In genomic region chr13:43307221-43307920, GRCh38 we compare ENCODE assay signal across 19 cellular contexts.
A peak's percentile ranks its signal among the peaks of the same experiment; 100 is the strongest.
DNase-seq lines count a peak whose midpoint lies in the region; ATAC-seq and TF ChIP-seq lines count a peak whose summit lies in the region.
"Had no signal": no experiment of that assay in that cellular context is flagged by ENCODE, and none has a peak within 500 bp of the region (broad histone marks: within the 10 kb centered on the region; RNA-seq: fewer than 3 reads in every experiment).

No MANE protein-coding gene starts in this region.

- H3K4me3 ChIP-seq in uterus (no peak overlapping the region), osteoblast (ENCODE audit: insufficient read depth, low read length) (no peak overlapping the region)
- H3K4me3 ChIP-seq: A549, K562, upper lobe of right lung had no signal

- H3K36me3 ChIP-seq in uterus (no peaks in the 10 kb centered on the region), osteoblast (ENCODE audit: insufficient read depth, low read length) (no peaks in the 10 kb centered on the region)
- H3K36me3 ChIP-seq: upper lobe of right lung had no signal

- H3K27ac ChIP-seq in uterus = peak overlapping the region; percentile 8 to 46
- H3K27ac ChIP-seq in osteoblast (ENCODE audit: low read depth, low read length) = no peak overlapping the region
- H3K27ac ChIP-seq: A549, upper lobe of right lung had no signal

- H3K4me1 ChIP-seq in uterus (peaks cover 0 to 7% of the 10 kb centered on the region in 2 donors), osteoblast (ENCODE audit: insufficient read depth, low read length) (peaks cover 20% of the 10 kb centered on the region)
- H3K4me1 ChIP-seq: A549 had no signal

- H3K36me3 Mint-ChIP-seq in dendritic cell treated with granulocyte-macrophage colony-stimulating factor and Interleukin-4, amounts not matched to agents 40 ng/mL and 50 ng/mL, for 4 days (ENCODE audit: low read depth) = no peaks in the 10 kb centered on the region
- H3K36me3 Mint-ChIP-seq in nephron progenitor cell (ENCODE audit: low read depth) = no peaks in the 10 kb centered on the region
- H3K36me3 Mint-ChIP-seq: CD4-positive, alpha-beta memory T cell had no signal

- H3K27ac Mint-ChIP-seq in dendritic cell treated with granulocyte-macrophage colony-stimulating factor and Interleukin-4, amounts not matched to agents 40 ng/mL and 50 ng/mL, for 4 days = peak overlapping the region; percentile 19
- peak overlapping the region; percentile 9 for H3K27ac Mint-ChIP-seq in nephron progenitor cell
- H3K27ac Mint-ChIP-seq: activated B cell treated with CpG ODN at 0.5 μM for 24 hours; activated T-helper 1 cell treated with anti-CD3 and anti-CD28 coated beads, Interleukin-12 subunit alpha, Interleukin-12 subunit beta, Interleukin-2, Interleukin-4 antibody, amounts not matched to agents 30 ng/mL and 10 ng/mL and 1 ng/mL, durations not matched to agents 14 hours and 24 hours and 36 hours; CD4-positive, alpha-beta memory T cell had no signal

- H3K9me3 ChIP-seq in uterus = no peaks in the 10 kb centered on the region
- no peaks in the 10 kb centered on the region for H3K9me3 ChIP-seq in osteoblast (ENCODE audit: low read depth, low read length)
- H3K9me3 ChIP-seq: A549, upper lobe of right lung had no signal

- ATAC-seq in Right ventricle myocardium superior (ENCODE audit: poor library complexity) (peak; percentile 19), left cardiac atrium (no peak), HG03039 (IDR thresholded peaks at IDR 0.05; ENCODE audit: unreplicated experiment) (no peak)

- no peak for TF ChIP-seq POLR2A in uterus (IDR thresholded peaks at IDR 0.05)

- no peaks in the 10 kb centered on the region for H3K9me3 Mint-ChIP-seq in dendritic cell treated with granulocyte-macrophage colony-stimulating factor and Interleukin-4, amounts not matched to agents 40 ng/mL and 50 ng/mL, for 4 days
- H3K9me3 Mint-ChIP-seq in nephron progenitor cell = no peaks in the 10 kb centered on the region
- H3K9me3 Mint-ChIP-seq: activated B cell treated with CpG ODN at 0.5 μM for 24 hours; activated T-helper 1 cell treated with anti-CD3 and anti-CD28 coated beads, Interleukin-12 subunit alpha, Interleukin-12 subunit beta, Interleukin-2, Interleukin-4 antibody, amounts not matched to agents 30 ng/mL and 10 ng/mL and 1 ng/mL, durations not matched to agents 14 hours and 24 hours and 36 hours; CD4-positive, alpha-beta memory T cell; central memory CD8-positive, alpha-beta T cell; neural crest cell had no signal

- H3K27me3 ChIP-seq in uterus = no peaks in the 10 kb centered on the region
- H3K27me3 ChIP-seq in osteoblast (ENCODE audit: insufficient read depth, low read length) = no peaks in the 10 kb centered on the region
- H3K27me3 ChIP-seq: upper lobe of right lung had no signal

- H2AFZ ChIP-seq in osteoblast (ENCODE audit: low read length) = no peak overlapping the region

- TF ChIP-seq CTCF in nephron progenitor cell (IDR thresholded peaks at IDR 0.05) (no peak), uterus (IDR thresholded peaks at IDR 0.05) (no peak), osteoblast (IDR thresholded peaks at IDR 0.05; ENCODE audit: extremely low read depth, low read depth, low read length) (no peak)

- intact Hi-C loops in Right ventricle myocardium superior (cut with DNase I) = no loop called here
- intact Hi-C loops in left cardiac atrium (cut with DNase I) = loop anchor here in 1 of 2 donors (5.0 kb wide), 1 partner anchor 480 kb away; the partner anchor contains the start of gene ENOX1
- intact Hi-C loops in dendritic cell treated with granulocyte-macrophage colony-stimulating factor and Interleukin-4, amounts not matched to agents 40 ng/mL and 50 ng/mL, for 4 days (cut with micrococcal nuclease) = loop anchor here (5.0 kb wide), 1 partner anchor 565 kb away; no protein-coding TSS in a partner anchor
- intact Hi-C loops in uterus (cut with DNase I; ENCODE audit: low total_unique reads) = no loop called here

- H3K4me1 Mint-ChIP-seq in dendritic cell treated with granulocyte-macrophage colony-stimulating factor and Interleukin-4, amounts not matched to agents 40 ng/mL and 50 ng/mL, for 4 days (ENCODE audit: low read depth) = peaks cover 22% of the 10 kb centered on the region
- peaks cover 39% of the 10 kb centered on the region for H3K4me1 Mint-ChIP-seq in nephron progenitor cell
- H3K4me1 Mint-ChIP-seq: CD4-positive, alpha-beta memory T cell; central memory CD8-positive, alpha-beta T cell had no signal

- DNase-seq in Right ventricle myocardium superior (no peak), left cardiac atrium (no peak), nephron progenitor cell (no peak), uterus (no peak), HuH-7.5 (ENCODE audit: low spot score) (no peak), osteoblast (ENCODE audit: insufficient read length, low spot score, missing footprints) (no peak)
- DNase-seq: activated B cell treated with CpG ODN at 0.5 μM for 24 hours; activated CD8-positive, alpha-beta memory T cell treated with anti-CD3 and anti-CD28 coated beads for 24 hours; CD4-positive, alpha-beta memory T cell; NCI-H1048; SW 1271 had no signal

- H3K79me2 ChIP-seq in osteoblast (ENCODE audit: insufficient read depth, low read length) = no peaks in the 10 kb centered on the region

- no peak overlapping the region for H3K4me2 ChIP-seq in osteoblast (ENCODE audit: insufficient read depth, low read length)
- H3K4me2 ChIP-seq: A549 had no signal

- H4K20me1 ChIP-seq in osteoblast (ENCODE audit: insufficient read depth, low read length) = no peaks in the 10 kb centered on the region

- H3K27me3 Mint-ChIP-seq in dendritic cell treated with granulocyte-macrophage colony-stimulating factor and Interleukin-4, amounts not matched to agents 40 ng/mL and 50 ng/mL, for 4 days = peaks cover 11% of the 10 kb centered on the region
- peaks cover 8% of the 10 kb centered on the region for H3K27me3 Mint-ChIP-seq in nephron progenitor cell (ENCODE audit: low read depth, poor library complexity)
- H3K27me3 Mint-ChIP-seq: activated B cell treated with CpG ODN at 0.5 μM for 24 hours had no signal

- no peak overlapping the region for H3K4me3 Mint-ChIP-seq in dendritic cell treated with granulocyte-macrophage colony-stimulating factor and Interleukin-4, amounts not matched to agents 40 ng/mL and 50 ng/mL, for 4 days
- peak overlapping the region; percentile 23 for H3K4me3 Mint-ChIP-seq in nephron progenitor cell
- H3K4me3 Mint-ChIP-seq: activated T-helper 1 cell treated with anti-CD3 and anti-CD28 coated beads, Interleukin-12 subunit alpha, Interleukin-12 subunit beta, Interleukin-2, Interleukin-4 antibody, amounts not matched to agents 30 ng/mL and 10 ng/mL and 1 ng/mL, durations not matched to agents 14 hours and 24 hours and 36 hours; CD4-positive, alpha-beta memory T cell; central memory CD8-positive, alpha-beta T cell; neural crest cell had no signal
